In genomic region chr1:1318131-1318652, GRCh38 we compare ENCODE assay signal across 6 cellular contexts. TPM values are rescaled to one million over a fixed set of nuclear protein-coding genes. Genes with fewer than 3 reads are reported as not detected.
DNase-seq lines count a peak whose midpoint lies in the region; ATAC-seq, FAIRE-seq and TF ChIP-seq lines count a peak whose summit lies in the region.

No MANE protein-coding gene starts in this region.

- H3K9me3 ChIP-seq in H9 (ENCODE audit: control insufficient read depth, low read depth, low read length) (no peaks in the 10 kb centered on the region), kidney (ENCODE audit: control insufficient read depth in 1 of 2, low read length in 2 of 2) (no peaks in the 10 kb centered on the region)

- H3K27ac Mint-ChIP-seq in H9 = no peak overlapping the region

- H3K23ac ChIP-seq in H9 (ENCODE audit: insufficient read length, low read depth, low read length) = no peak overlapping the region

- H2BK5ac ChIP-seq in H9 (ENCODE audit: insufficient read length, low read length) = no peak overlapping the region

- DNase-seq in HK-2 (ENCODE audit: unreplicated experiment) (peak; percentile 75), astrocyte of the hippocampus (ENCODE audit: low read depth, low spot score) (peak; percentile 97), non-pigmented ciliary epithelial cell (ENCODE audit: low read depth) (peak; percentile 86), H9 (no peak), kidney (no peak)

- H2BK12ac ChIP-seq in H9 (ENCODE audit: insufficient read length, low read depth, low read length) = no peak overlapping the region

- H4K5ac ChIP-seq in H9 (ENCODE audit: insufficient read length, low read depth, low read length) = no peak overlapping the region

- no peak overlapping the region for H4K8ac ChIP-seq in H9 (replicated peaks; ENCODE audit: insufficient read length, low read depth, low read length)

- no peak for TF ChIP-seq CTCF in H9 (conservative IDR thresholded peaks at IDR 0.05)
- no peak for TF ChIP-seq CTCF in kidney (IDR thresholded peaks at IDR 0.05; ENCODE audit: borderline replicate concordance, extremely low read depth, insufficient read depth)

- H3K27me3 Mint-ChIP-seq in H9 (ENCODE audit: low read depth) = no peaks in the 10 kb centered on the region

- no peak overlapping the region; a peak in 1 of 5 replicates for H3K4me3 Mint-ChIP-seq in H9

- peaks cover 5 to 8% of the 10 kb centered on the region in 2 donors for H3K36me3 ChIP-seq in kidney (ENCODE audit: control insufficient read depth in 1 of 2, insufficient read depth in 2 of 2, low read length in 2 of 2)

- no peak overlapping the region for H3K14ac ChIP-seq in H9 (ENCODE audit: insufficient read depth, low read length)

- H3K27ac ChIP-seq in H9 (ENCODE audit: insufficient read length, low read depth, low read length) (no peak overlapping the region), kidney (ENCODE audit: low read depth in 2 of 2, low read length in 2 of 2) (no peak overlapping the region)

- no peak overlapping the region for H3T11ph ChIP-seq in H9 (ENCODE audit: low read length)

- H3K23me2 ChIP-seq in H9 (ENCODE audit: insufficient read length, low read depth, low read length, poor library complexity, severe bottlenecking) = no peaks in the 10 kb centered on the region

- no peak overlapping the region for H3K56ac ChIP-seq in H9 (ENCODE audit: insufficient read length, low read depth, low read length)

- peaks cover 10% of the 10 kb centered on the region; the same call in 1 of the 2 replicates for H3K79me2 ChIP-seq in H9 (ENCODE audit: insufficient read depth, low read length)

- no peak overlapping the region for H3K18ac ChIP-seq in H9 (ENCODE audit: insufficient read length, low read depth, low read length)

- no peaks in the 10 kb centered on the region for H3K27me3 ChIP-seq in H9 (ENCODE audit: insufficient read depth, low read length)

- peaks cover 8% of the 10 kb centered on the region for H3K79me1 ChIP-seq in H9 (ENCODE audit: insufficient read depth, low read depth, low read length, poor library complexity, severe bottlenecking)

- H4K20me1 ChIP-seq in H9 (ENCODE audit: control insufficient read depth, insufficient read depth, insufficient read length) = peaks cover 5% of the 10 kb centered on the region

- H3K4me2 ChIP-seq in H9 (ENCODE audit: insufficient read depth, insufficient read length, low read length) = no peak overlapping the region

- H2BK120ac ChIP-seq in H9 (ENCODE audit: low read depth, low read length, poor library complexity, severe bottlenecking) = no peak overlapping the region

- peaks cover 18 to 64% (median 55%) of the 10 kb centered on the region in 3 experiments; a peak in 6 of 7 replicates for H3K36me3 Mint-ChIP-seq in H9 (ENCODE audit: insufficient read depth in 1 of 3, low read depth in 3 of 3)

- ATAC-seq in GM18868 (IDR thresholded peaks at IDR 0.05; ENCODE audit: unreplicated experiment) = no peak

- no peak overlapping the region for H2AK5ac ChIP-seq in H9 (ENCODE audit: insufficient read length, low read length)

- peaks cover 8 to 23% of the 10 kb centered on the region in 2 experiments for H3K4me1 Mint-ChIP-seq in H9

- H2AFZ ChIP-seq in H9 (ENCODE audit: low read length) = no peak overlapping the region

- H2BK20ac ChIP-seq in H9 (ENCODE audit: low read depth, low read length, poor library complexity, severe bottlenecking) = no peak overlapping the region

- H3K9ac ChIP-seq in H9 (ENCODE audit: extremely low read depth, insufficient read length, low read length) (no peak overlapping the region), kidney (ENCODE audit: low read length in 2 of 2) (no peak overlapping the region)

- no peak overlapping the region for H4K91ac ChIP-seq in H9 (ENCODE audit: insufficient read length, low read depth, low read length)

- intact Hi-C loops in kidney (cut with DNase I) = no loop called here

- H3K4me1 ChIP-seq in H9 (ENCODE audit: insufficient read depth, low read length) = no peaks in the 10 kb centered on the region; the same call in 1 of the 2 replicates
- H3K4me1 ChIP-seq in kidney (ENCODE audit: control insufficient read depth in 1 of 2, insufficient read depth in 1 of 2, low read depth in 1 of 2, low read length in 2 of 2) = peaks cover 3 to 5% of the 10 kb centered on the region in 2 donors

- no peak overlapping the region for H3K4me3 ChIP-seq in kidney (ENCODE audit: low read length in 2 of 2)

- no peak overlapping the region for H2BK15ac ChIP-seq in H9 (ENCODE audit: low read depth, low read length)

- no peaks in the 10 kb centered on the region for H3K9me3 Mint-ChIP-seq in H9

- H3K4ac ChIP-seq in H9 (ENCODE audit: low read depth, low read length) = no peak overlapping the region

- FAIRE-seq in kidney (lab: Jason Lieb, UNC) = no peak

- WGBS in H9 (ENCODE audit: extremely low coverage, insufficient read length, low lambda C conversion rate) = no CpG with 5 or more reads among the region's 9 CpGs

RNA-seq across cellular contexts. Expression of gene INTS11, which starts 6.3 kb away (rescaled TPM):
- total RNA-seq in H9 (2021) (138 and 139 TPM in 2 replicates), kidney (100 TPM)
- polyA plus RNA-seq in kidney (ENCODE audit: insufficient read depth, low read depth, low replicate concordance) = 73.6 TPM

RNA-seq across cellular contexts. Expression of gene CPTP, which starts 6.4 kb away (rescaled TPM):
- total RNA-seq in H9 (2021) (14.0 and 15.0 TPM in 2 replicates), kidney (21.9 TPM)
- polyA plus RNA-seq in kidney (ENCODE audit: insufficient read depth, low read depth, low replicate concordance) = 51.5 TPM

RNA-seq across cellular contexts. Expression of gene PUSL1, which starts 9.8 kb away (rescaled TPM):
- total RNA-seq in H9 (2021) = 38.0 and 40.9 TPM in 2 replicates
- total RNA-seq in kidney = 12.6 TPM
- polyA plus RNA-seq in kidney (ENCODE audit: insufficient read depth, low read depth, low replicate concordance) = 13.9 TPM

RNA-seq across cellular contexts. Expression of gene ACAP3, which starts 10.5 kb away (rescaled TPM):
- 39.5 and 41.4 TPM in 2 replicates for total RNA-seq in H9 (2021)
- 39.5 TPM for total RNA-seq in kidney
- polyA plus RNA-seq in kidney (ENCODE audit: insufficient read depth, low read depth, low replicate concordance) = 15.9 TPM

RNA-seq across cellular contexts. Expression of gene TAS1R3, which starts 12.9 kb away (rescaled TPM):
- total RNA-seq in H9 (2021) (0.28 and 0.35 TPM in 2 replicates), kidney (1.3 TPM)
- 0.15 TPM for polyA plus RNA-seq in kidney (ENCODE audit: insufficient read depth, low read depth, low replicate concordance)

Comparison
In these comparisons a context has a peak if more than half of its experiments do, and no peak if none do; other contexts are left out.
1. DNase-seq: peak in HK-2 (single experiment), astrocyte of the hippocampus (single experiment) and non-pigmented ciliary epithelial cell (single experiment); none in H9 (single experiment) and kidney (single experiment).